In genomic region chr16:25051446-25052160, GRCh38 we compare ENCODE assay signal across 8 cellular contexts. TPM values are rescaled to one million over a fixed set of nuclear protein-coding genes. Genes with fewer than 3 reads are reported as not detected.
A peak's percentile ranks its signal among the peaks of the same experiment; 100 is the strongest.
DNase-seq lines count a peak whose midpoint lies in the region; ATAC-seq, FAIRE-seq and TF ChIP-seq lines count a peak whose summit lies in the region.

No MANE protein-coding gene starts in this region.

- intact Hi-C loops in pancreas (cut with DNase I): loop anchor here in 2 of 3 donors (10.0 kb wide), 1 partner anchor 173 kb away; no protein-coding TSS in a partner anchor

- no peaks in the 10 kb centered on the region for H3K27me3 ChIP-seq in esophagus (ENCODE audit: control insufficient read depth in 1 of 2, insufficient read depth in 2 of 2, low read length in 2 of 2)
- no peaks in the 10 kb centered on the region for H3K27me3 ChIP-seq in pancreas

- FAIRE-seq in pancreas (lab: Jason Lieb, UNC): no peak

- no peaks in the 10 kb centered on the region for H3K4me1 ChIP-seq in esophagus (ENCODE audit: control insufficient read depth in 2 of 2, insufficient read depth in 2 of 2, low read length in 1 of 2)
- peaks cover 0 to 20% (median 16%) of the 10 kb centered on the region in 3 donors for H3K4me1 ChIP-seq in pancreas

- no peak for TF ChIP-seq CTCF in pancreas (IDR thresholded peaks at IDR 0.05)
- no peak for TF ChIP-seq CTCF in GM20000 (IDR thresholded peaks at IDR 0.05; ENCODE audit: extremely low read depth, missing control alignments)

- DNase-seq in EH (ENCODE audit: low read depth) (peak; percentile 75), RKO (ENCODE audit: low spot score) (peak; percentile 14), pancreas (no peak), NCI-H345 (lab: John Stamatoyannopoulos, UW) (no peak), putamen (ENCODE audit: low spot score) (no peak), NCI-H510A (lab: John Stamatoyannopoulos, UW) (no peak), GM20000 (ENCODE audit: low spot score) (no peak)

- H3K4me3 ChIP-seq in esophagus (ENCODE audit: low read depth in 1 of 2, low read length in 2 of 2) (peak overlapping the region in 1 of 2 donors; percentile 11), pancreas (peak overlapping the region in 2 of 4 donors; percentile 15)

- H3K9me3 ChIP-seq in esophagus (ENCODE audit: control insufficient read depth in 2 of 2, insufficient read depth in 1 of 2, low read depth in 1 of 2, low read length in 1 of 2) (no peaks in the 10 kb centered on the region), pancreas (no peaks in the 10 kb centered on the region)

- ATAC-seq in pancreas: peak in 3 of 4 donors; percentile 1 to 5 (median 5)

- no peaks in the 10 kb centered on the region for H3K36me3 ChIP-seq in esophagus (ENCODE audit: control insufficient read depth in 2 of 2, insufficient read depth in 2 of 2, low read length in 1 of 2)
- H3K36me3 ChIP-seq in pancreas: no peaks in the 10 kb centered on the region

- H3K27ac ChIP-seq in esophagus (ENCODE audit: low read depth in 2 of 2, low read length in 1 of 2) (peak overlapping the region; percentile 40 to 59), pancreas (peak overlapping the region in 3 of 4 donors; percentile 0 to 55 (median 24))

- WGBS in esophagus, 2 donors: 14 to 16% methylated on average over 7 of the region's 7 CpGs
- 13% methylated on average over 7 of the region's 7 CpGs for WGBS in pancreas, 2 donors

RNA-seq across cellular contexts. Expression of gene ARHGAP17, which starts 36.4 kb away (rescaled TPM):
- polyA plus RNA-seq in esophagus (10 to 100 TPM; 21.7 to 25.0 TPM), pancreas (10 to 100 TPM; 27.3 to 39.9 TPM)
- total RNA-seq in pancreas: 10 to 100 TPM; 15.2 to 44.5 (median 24.1) TPM

RNA-seq across cellular contexts. Expression of gene LCMT1, which starts 59.9 kb away (rescaled TPM):
- polyA plus RNA-seq in esophagus (10 to 100 TPM; 16.3 to 23.2 TPM), pancreas (10 to 100 TPM; 29.7 to 32.1 TPM)
- total RNA-seq in pancreas: 10 to 100 TPM; 23.2 to 35.0 (median 29.7) TPM

Comparison
In these comparisons a context has a peak if more than half of its experiments do, and no peak if none do; other contexts are left out.
1. DNase-seq: peak in EH (single experiment) and RKO (single experiment); none in pancreas (0 of 6), NCI-H345 (single experiment), putamen (single experiment), NCI-H510A (single experiment) and GM20000 (single experiment).